Comparison of ENCODE assay signal across 2 cellular contexts in the genomic region with DNA sequence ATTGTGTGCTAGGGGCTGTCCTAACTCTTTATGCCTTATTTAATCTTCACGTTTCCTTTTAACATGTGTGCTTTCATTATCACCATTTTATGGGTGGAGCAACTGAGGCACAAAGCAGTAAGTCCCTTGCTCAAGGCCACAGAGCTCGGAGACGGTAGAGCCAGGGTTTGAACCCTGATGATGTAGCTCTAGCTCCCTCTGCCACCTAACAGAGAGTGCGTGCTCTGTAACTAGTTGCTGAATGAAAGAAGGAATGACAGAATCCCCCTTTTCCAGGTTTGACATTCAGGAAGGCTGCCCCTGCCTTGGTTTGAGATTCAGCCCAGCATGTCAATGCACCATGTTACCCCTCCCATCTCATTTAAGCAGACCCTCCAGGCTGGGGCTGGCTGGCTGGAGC.
TF ChIP-seq lines count a peak whose summit lies in the region.

No MANE protein-coding gene starts in this region.

TF ChIP-seq in IMR-90, 13 proteins besides CTCF, POLR2A, EP300 and RAD21:
- TF ChIP-seq NFE2L2 (IDR thresholded peaks at IDR 0.05; ENCODE audit: low read depth, low read length), result no peak
- no peak for TF ChIP-seq MXI1 (IDR thresholded peaks at IDR 0.05; ENCODE audit: borderline replicate concordance, low read depth, low read length)
- no peak for TF ChIP-seq RFX5 (IDR thresholded peaks at IDR 0.05; ENCODE audit: low read depth, low read length)
- TF ChIP-seq SMC3 (IDR thresholded peaks at IDR 0.05; ENCODE audit: low read depth, low read length), result no peak
- TF ChIP-seq FOS (IDR thresholded peaks at IDR 0.05; ENCODE audit: low read depth, low read length), result no peak
- no peak for TF ChIP-seq MAFK (IDR thresholded peaks at IDR 0.05; ENCODE audit: low read depth, low read length)
- no peak for TF ChIP-seq MAZ (IDR thresholded peaks at IDR 0.05; ENCODE audit: borderline replicate concordance, low read depth, low read length)
- no peak for TF ChIP-seq RCOR1 (IDR thresholded peaks at IDR 0.05; ENCODE audit: insufficient replicate concordance, low read length)
- TF ChIP-seq CEBPB (IDR thresholded peaks at IDR 0.05; ENCODE audit: low read depth, low read length), result no peak

TF ChIP-seq in GM12878, 131 proteins besides CTCF, POLR2A, EP300 and RAD21:
- TF ChIP-seq, protein P1, sequence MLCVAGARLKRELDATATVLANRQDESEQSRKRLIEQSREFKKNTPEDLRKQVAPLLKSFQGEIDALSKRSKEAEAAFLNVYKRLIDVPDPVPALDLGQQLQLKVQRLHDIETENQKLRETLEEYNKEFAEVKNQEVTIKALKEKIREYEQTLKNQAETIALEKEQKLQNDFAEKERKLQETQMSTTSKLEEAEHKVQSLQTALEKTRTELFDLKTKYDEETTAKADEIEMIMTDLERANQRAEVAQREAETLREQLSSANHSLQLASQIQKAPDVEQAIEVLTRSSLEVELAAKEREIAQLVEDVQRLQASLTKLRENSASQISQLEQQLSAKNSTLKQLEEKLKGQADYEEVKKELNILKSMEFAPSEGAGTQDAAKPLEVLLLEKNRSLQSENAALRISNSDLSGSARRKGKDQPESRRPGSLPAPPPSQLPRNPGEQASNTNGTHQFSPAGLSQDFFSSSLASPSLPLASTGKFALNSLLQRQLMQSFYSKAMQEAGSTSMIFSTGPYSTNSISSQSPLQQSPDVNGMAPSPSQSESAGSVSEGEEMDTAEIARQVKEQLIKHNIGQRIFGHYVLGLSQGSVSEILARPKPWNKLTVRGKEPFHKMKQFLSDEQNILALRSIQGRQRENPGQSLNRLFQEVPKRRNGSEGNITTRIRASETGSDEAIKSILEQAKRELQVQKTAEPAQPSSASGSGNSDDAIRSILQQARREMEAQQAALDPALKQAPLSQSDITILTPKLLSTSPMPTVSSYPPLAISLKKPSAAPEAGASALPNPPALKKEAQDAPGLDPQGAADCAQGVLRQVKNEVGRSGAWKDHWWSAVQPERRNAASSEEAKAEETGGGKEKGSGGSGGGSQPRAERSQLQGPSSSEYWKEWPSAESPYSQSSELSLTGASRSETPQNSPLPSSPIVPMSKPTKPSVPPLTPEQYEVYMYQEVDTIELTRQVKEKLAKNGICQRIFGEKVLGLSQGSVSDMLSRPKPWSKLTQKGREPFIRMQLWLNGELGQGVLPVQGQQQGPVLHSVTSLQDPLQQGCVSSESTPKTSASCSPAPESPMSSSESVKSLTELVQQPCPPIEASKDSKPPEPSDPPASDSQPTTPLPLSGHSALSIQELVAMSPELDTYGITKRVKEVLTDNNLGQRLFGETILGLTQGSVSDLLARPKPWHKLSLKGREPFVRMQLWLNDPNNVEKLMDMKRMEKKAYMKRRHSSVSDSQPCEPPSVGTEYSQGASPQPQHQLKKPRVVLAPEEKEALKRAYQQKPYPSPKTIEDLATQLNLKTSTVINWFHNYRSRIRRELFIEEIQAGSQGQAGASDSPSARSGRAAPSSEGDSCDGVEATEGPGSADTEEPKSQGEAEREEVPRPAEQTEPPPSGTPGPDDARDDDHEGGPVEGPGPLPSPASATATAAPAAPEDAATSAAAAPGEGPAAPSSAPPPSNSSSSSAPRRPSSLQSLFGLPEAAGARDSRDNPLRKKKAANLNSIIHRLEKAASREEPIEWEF (IDR thresholded peaks at IDR 0.05; ENCODE audit: insufficient replicate concordance, low read depth, low read length), result no peak
- no peak for TF ChIP-seq ETV6 (conservative IDR thresholded peaks at IDR 0.05 in 1 of 2, IDR thresholded peaks at IDR 0.05 in 1 of 2; ENCODE audit: borderline replicate concordance in 1 of 2, low read depth in 1 of 2)
- no peak for TF ChIP-seq SRF (IDR thresholded peaks at IDR 0.05; ENCODE audit: low read depth in 2 of 2, low read length in 2 of 2)
- TF ChIP-seq, protein P2, sequence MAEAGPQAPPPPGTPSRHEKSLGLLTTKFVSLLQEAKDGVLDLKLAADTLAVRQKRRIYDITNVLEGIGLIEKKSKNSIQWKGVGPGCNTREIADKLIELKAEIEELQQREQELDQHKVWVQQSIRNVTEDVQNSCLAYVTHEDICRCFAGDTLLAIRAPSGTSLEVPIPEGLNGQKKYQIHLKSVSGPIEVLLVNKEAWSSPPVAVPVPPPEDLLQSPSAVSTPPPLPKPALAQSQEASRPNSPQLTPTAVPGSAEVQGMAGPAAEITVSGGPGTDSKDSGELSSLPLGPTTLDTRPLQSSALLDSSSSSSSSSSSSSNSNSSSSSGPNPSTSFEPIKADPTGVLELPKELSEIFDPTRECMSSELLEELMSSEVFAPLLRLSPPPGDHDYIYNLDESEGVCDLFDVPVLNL (IDR thresholded peaks at IDR 0.05; ENCODE audit: low read depth, low read length), result no peak
- TF ChIP-seq NBN (IDR thresholded peaks at IDR 0.05), result no peak
- no peak for TF ChIP-seq ZNF217 (IDR thresholded peaks at IDR 0.05)
- no peak for TF ChIP-seq RB1 (IDR thresholded peaks at IDR 0.05; ENCODE audit: borderline replicate concordance)
- no peak for TF ChIP-seq TCF7 (IDR thresholded peaks at IDR 0.05; ENCODE audit: borderline replicate concordance)
- no peak for TF ChIP-seq RFX5 (IDR thresholded peaks at IDR 0.05; ENCODE audit: low read depth, low read length)
- no peak for TF ChIP-seq MEF2B (IDR thresholded peaks at IDR 0.05; ENCODE audit: partially characterized antibody, poor library complexity, severe bottlenecking)
- TF ChIP-seq, protein P3, sequence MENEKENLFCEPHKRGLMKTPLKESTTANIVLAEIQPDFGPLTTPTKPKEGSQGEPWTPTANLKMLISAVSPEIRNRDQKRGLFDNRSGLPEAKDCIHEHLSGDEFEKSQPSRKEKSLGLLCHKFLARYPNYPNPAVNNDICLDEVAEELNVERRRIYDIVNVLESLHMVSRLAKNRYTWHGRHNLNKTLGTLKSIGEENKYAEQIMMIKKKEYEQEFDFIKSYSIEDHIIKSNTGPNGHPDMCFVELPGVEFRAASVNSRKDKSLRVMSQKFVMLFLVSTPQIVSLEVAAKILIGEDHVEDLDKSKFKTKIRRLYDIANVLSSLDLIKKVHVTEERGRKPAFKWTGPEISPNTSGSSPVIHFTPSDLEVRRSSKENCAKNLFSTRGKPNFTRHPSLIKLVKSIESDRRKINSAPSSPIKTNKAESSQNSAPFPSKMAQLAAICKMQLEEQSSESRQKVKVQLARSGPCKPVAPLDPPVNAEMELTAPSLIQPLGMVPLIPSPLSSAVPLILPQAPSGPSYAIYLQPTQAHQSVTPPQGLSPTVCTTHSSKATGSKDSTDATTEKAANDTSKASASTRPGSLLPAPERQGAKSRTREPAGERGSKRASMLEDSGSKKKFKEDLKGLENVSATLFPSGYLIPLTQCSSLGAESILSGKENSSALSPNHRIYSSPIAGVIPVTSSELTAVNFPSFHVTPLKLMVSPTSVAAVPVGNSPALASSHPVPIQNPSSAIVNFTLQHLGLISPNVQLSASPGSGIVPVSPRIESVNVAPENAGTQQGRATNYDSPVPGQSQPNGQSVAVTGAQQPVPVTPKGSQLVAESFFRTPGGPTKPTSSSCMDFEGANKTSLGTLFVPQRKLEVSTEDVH (IDR thresholded peaks at IDR 0.05; ENCODE audit: low read depth, partially characterized antibody), result no peak
- TF ChIP-seq SREBF1 (IDR thresholded peaks at IDR 0.05; ENCODE audit: low read length), result no peak
